1 cellular context compared by ENCODE assay signal in genomic region chr1:89781494-89782126, GRCh38.
TF ChIP-seq lines count a peak whose summit lies in the region.

No MANE protein-coding gene starts in this region.

TF ChIP-seq in K562, 482 proteins besides CTCF, POLR2A, EP300 and RAD21 (continued from another document):
- TF ChIP-seq ZNF407 (IDR thresholded peaks at IDR 0.05; ENCODE audit: low read depth) (no peak), ZNF232 (CRISPR knock-in tag; IDR thresholded peaks at IDR 0.05) (no peak), ZNF311 (CRISPR knock-in tag; IDR thresholded peaks at IDR 0.05) (no peak), TCF7 (IDR thresholded peaks at IDR 0.05; ENCODE audit: borderline replicate concordance) (peak; percentile 79; the same call in 1 of the 2 replicates), TRIM24 (IDR thresholded peaks at IDR 0.05) (no peak), FOXA1 (IDR thresholded peaks at IDR 0.05; ENCODE audit: borderline replicate concordance) (no peak)
TF ChIP-seq in K562: peak in this region for 2.
